ENCODE assay signal across 8 cellular contexts in genomic region chr14:69818760-69819191, GRCh38. TPM values are rescaled to one million over a fixed set of nuclear protein-coding genes. Genes with fewer than 3 reads are reported as not detected.
DNase-seq lines count a peak whose midpoint lies in the region; ATAC-seq and TF ChIP-seq lines count a peak whose summit lies in the region.

No MANE protein-coding gene starts in this region.

- no peak for TF ChIP-seq POLR2A in body of pancreas (IDR thresholded peaks at IDR 0.05)

- DNase-seq in SKM-1 (lab: John Stamatoyannopoulos, UW; ENCODE audit: unreplicated experiment) (peak; percentile 2), SKM-1 treated with dmso at 0.1 percent for 144 hours (lab: John Stamatoyannopoulos, UW; ENCODE audit: unreplicated experiment) (no peak), NCI-H1694 (lab: John Stamatoyannopoulos, UW) (peak; percentile 95), T1000 (lab: John Stamatoyannopoulos, UW) (peak; percentile 65), body of pancreas (peak; percentile 39 to 64 (median 52)), iPS DF 6.9 (ENCODE audit: low read depth, low spot score) (peak; percentile 68), smooth muscle cell of the brain vasculature (ENCODE audit: low read depth, low spot score) (peak; percentile 29)

- H3K36me3 ChIP-seq in body of pancreas (replicated peaks in 1 of 2; ENCODE audit: insufficient read depth in 1 of 2, low read depth in 2 of 2), result no peaks in the 10 kb centered on the region
- H3K36me3 ChIP-seq in iPS DF 6.9 (ENCODE audit: control insufficient read depth, insufficient read depth, low read length), result no peaks in the 10 kb centered on the region

- H3K9me3 ChIP-seq in body of pancreas (no peaks in the 10 kb centered on the region), iPS DF 6.9 (ENCODE audit: control insufficient read depth, insufficient read depth, low read length) (no peaks in the 10 kb centered on the region)

- H3K4me1 ChIP-seq in body of pancreas, result no peaks in the 10 kb centered on the region
- H3K4me1 ChIP-seq in iPS DF 6.9 (ENCODE audit: control insufficient read depth, insufficient read depth, low read length), result peaks cover 1% of the 10 kb centered on the region; the same call in 1 of the 2 replicates

- ATAC-seq in body of pancreas, result peak; percentile 79
- ATAC-seq in GM18907 (IDR thresholded peaks at IDR 0.05; ENCODE audit: unreplicated experiment), result no peak

- intact Hi-C loops in body of pancreas (cut with DNase I), result loop anchor here (5.0 kb wide), 1 partner anchor 204 kb away; no protein-coding TSS in a partner anchor

- H3K27ac ChIP-seq in body of pancreas (no peak overlapping the region), iPS DF 6.9 (ENCODE audit: low read length) (no peak overlapping the region)

- H3K4me3 ChIP-seq in body of pancreas (no peak overlapping the region), iPS DF 6.9 (ENCODE audit: low read length) (no peak overlapping the region)

- WGBS in body of pancreas, 2 donors, result 8 to 10% methylated on average over 8 to 11 of the region's 11 CpGs
- no CpG with 5 or more reads among the region's 11 CpGs for WGBS in iPS DF 6.9 (ENCODE audit: insufficient coverage, insufficient read length)

- TF ChIP-seq CTCF in body of pancreas (IDR thresholded peaks at IDR 0.05), result peak; percentile 77 to 91 (median 83)

- H3K27me3 ChIP-seq in body of pancreas, result no peaks in the 10 kb centered on the region
- H3K27me3 ChIP-seq in iPS DF 6.9 (ENCODE audit: control insufficient read depth, insufficient read depth, low read length), result no peaks in the 10 kb centered on the region

RNA-seq across cellular contexts. Expression of gene SLC10A1, which starts 21.7 kb away (rescaled TPM):
- not detected for total RNA-seq in body of pancreas

RNA-seq across cellular contexts. Expression of gene SRSF5, which starts 51.8 kb away (rescaled TPM):
- total RNA-seq in body of pancreas, result 100 to 1,000 TPM; 198 to 230 TPM
